In the genomic region with DNA sequence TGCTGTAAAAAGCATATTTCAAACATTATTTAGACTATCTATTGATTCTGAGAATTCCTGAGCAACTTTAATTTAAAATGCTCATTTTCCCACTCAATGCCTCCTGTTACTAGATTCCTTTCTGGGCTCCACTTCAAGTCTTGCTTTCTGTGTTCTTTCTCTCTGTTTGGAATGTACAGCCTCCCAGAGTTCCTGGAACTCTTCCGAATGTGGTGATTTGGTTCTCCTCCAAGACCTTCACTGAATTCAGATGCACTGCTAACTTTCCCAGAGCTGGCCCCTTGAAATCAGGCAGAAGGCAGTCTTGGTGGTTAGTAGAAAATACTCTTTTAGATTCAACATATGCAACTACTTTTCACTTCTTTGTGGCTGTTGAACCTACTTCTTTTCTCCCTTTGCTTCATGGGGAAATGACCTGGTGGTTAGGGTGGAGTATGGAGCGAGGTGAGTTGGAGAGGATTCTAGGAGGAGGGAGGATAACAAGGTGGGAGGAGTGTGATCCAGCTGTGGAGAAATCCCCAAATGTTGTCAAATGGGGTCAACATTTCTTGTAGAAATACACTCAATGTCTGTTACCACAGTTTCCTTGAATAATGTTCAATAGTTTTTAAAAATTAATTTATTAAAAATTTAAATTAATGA, we compare ENCODE assay signal across 11 cellular contexts. TPM values are rescaled to one million over a fixed set of nuclear protein-coding genes. Genes with fewer than 3 reads are reported as not detected.
DNase-seq lines count a peak whose midpoint lies in the region; ATAC-seq and TF ChIP-seq lines count a peak whose summit lies in the region.
"Had no signal": no experiment of that assay in that cellular context is flagged by ENCODE, and none has a peak within 500 bp of the region (broad histone marks: within the 10 kb centered on the region; RNA-seq: fewer than 3 reads in every experiment).

No MANE protein-coding gene starts in this region.

- H3K36me3 ChIP-seq in HCT116 (ENCODE audit: control insufficient read depth in 1 of 2, insufficient read depth in 2 of 2, low read length in 2 of 2) (no peaks in the 10 kb centered on the region), left lung (no peaks in the 10 kb centered on the region)

- H3K9me3 ChIP-seq in HCT116 (ENCODE audit: control insufficient read depth in 1 of 2, insufficient read depth in 1 of 2, low read depth in 1 of 2, low read length in 2 of 2): peaks cover 4 to 6% of the 10 kb centered on the region in 2 experiments; a peak in 1 of 4 replicates
- H3K9me3 ChIP-seq in left lung: peaks cover 0 to 8% of the 10 kb centered on the region in 2 donors

- H3K4me1 ChIP-seq in HCT116 (ENCODE audit: control insufficient read depth in 1 of 2, insufficient read depth in 2 of 2, low read length in 2 of 2) (peaks cover 4 to 11% of the 10 kb centered on the region in 2 experiments), left lung (no peaks in the 10 kb centered on the region)

- peak overlapping the region; percentile 13 for H2AFZ ChIP-seq in HCT116 (ENCODE audit: low read depth, low read length, poor library complexity, severe bottlenecking)

- H3K4me3 ChIP-seq in HCT116 (replicated peaks in 1 of 2; ENCODE audit: low read depth in 1 of 2, low read length in 2 of 2): no peak overlapping the region
- H3K4me3 ChIP-seq in cardiac fibroblast (replicated peaks in 1 of 2; ENCODE audit: low read depth in 2 of 2, low read length in 2 of 2): no peak overlapping the region
- H3K4me3 ChIP-seq in left lung: no peak overlapping the region

- H3K27ac ChIP-seq in HCT116 (ENCODE audit: low read depth, low read length) (no peak overlapping the region), left lung (peak overlapping the region in 1 of 2 donors; percentile 15)

- ATAC-seq in HCT116 (no peak), left lung (peak; percentile 69)
- ATAC-seq: activated naive CD4-positive, alpha-beta T cell treated with anti-CD3 and anti-CD28 coated beads, Interleukin-2, amount 50 U/mL, for 72 hours had no signal

- no peaks in the 10 kb centered on the region for H3K9me2 ChIP-seq in HCT116 (ENCODE audit: insufficient read depth)

- DNase-seq in HCT116 (ENCODE audit: low read depth, low spot score) (no peak), cardiac fibroblast (ENCODE audit: low read depth in 2 of 2) (peak; percentile 64 to 94), left lung (no peak), stromal cell of bone marrow (ENCODE audit: low read depth) (peak; percentile 75), DMS153 (lab: John Stamatoyannopoulos, UW) (no peak), erythroblast (lab: John Stamatoyannopoulos, UW) (no peak)
- no peak for DNase-seq in activated effector memory CD4-positive, alpha-beta T cell treated with Interleukin-2 at 50 U/mL for 16 hours
- no peak for DNase-seq in activated naive CD4-positive, alpha-beta T cell treated with Interleukin-2 at 50 U/mL for 16 hours
- DNase-seq: activated CD4-positive, alpha-beta T cell treated with anti-CD3 and anti-CD28 coated beads for 4 hours; NCI-H345 had no signal

- POLR2A ChIA-PET in HCT116 (lab: Charles Lee): no interaction called here

- H4K20me1 ChIP-seq in HCT116 (ENCODE audit: insufficient read depth): no peaks in the 10 kb centered on the region

- H3K4me2 ChIP-seq in HCT116 (ENCODE audit: low read length): no peak overlapping the region

- TF ChIP-seq RAD21 in HCT116 (IDR thresholded peaks at IDR 0.05; ENCODE audit: low read depth): no peak

- intact Hi-C loops in HCT116 (cut with micrococcal nuclease) (no loop called here), left lung (cut with DNase I) (no loop called here)

- TF ChIP-seq CTCF in HCT116 (IDR thresholded peaks at IDR 0.05 in 2 of 3, conservative IDR thresholded peaks at IDR 0.05 in 1 of 3; ENCODE audit: borderline replicate concordance in 1 of 3, insufficient read depth in 1 of 3, low read depth in 2 of 3, low read length in 2 of 3) (no peak), cardiac fibroblast (IDR thresholded peaks at IDR 0.05; ENCODE audit: low read depth, low read length) (no peak), left lung (IDR thresholded peaks at IDR 0.05) (no peak)

- no peaks in the 10 kb centered on the region for H3K27me3 ChIP-seq in HCT116 (ENCODE audit: insufficient read depth, low read length)
- H3K27me3 ChIP-seq in left lung: no peaks in the 10 kb centered on the region

- CTCF ChIA-PET in HCT116 (lab: Charles Lee): no interaction called here

- TF ChIP-seq POLR2A in HCT116 (IDR thresholded peaks at IDR 0.05; ENCODE audit: borderline replicate concordance, extremely low read depth, insufficient read depth, insufficient read length) (no peak), erythroblast (IDR thresholded peaks at IDR 0.05; ENCODE audit: low read length) (no peak)

- no peak overlapping the region for H3K9ac ChIP-seq in HCT116 (ENCODE audit: low read length)

- no TSS peak for BruUV-seq in HCT116 (replicated peaks; lab: Mats Ljungman, UMichigan)

- RAD21 ChIA-PET in HCT116 (lab: Charles Lee; ENCODE audit: low non-redundant PET in 1 of 2, low total read pairs in 2 of 2, uncharacterized antibody in 2 of 2, unreplicated experiment in 2 of 2): no interaction called here

- H3K79me2 ChIP-seq in HCT116 (ENCODE audit: insufficient read depth, low read length): no peaks in the 10 kb centered on the region

TF ChIP-seq in HCT116, 20 proteins besides CTCF, POLR2A, EP300 and RAD21:
- TF ChIP-seq SP1 (IDR thresholded peaks at IDR 0.05; ENCODE audit: low read depth) (no peak), ZNF274 (IDR thresholded peaks at IDR 0.05; ENCODE audit: low read depth, low read length) (no peak)
- TF ChIP-seq, protein P1, sequence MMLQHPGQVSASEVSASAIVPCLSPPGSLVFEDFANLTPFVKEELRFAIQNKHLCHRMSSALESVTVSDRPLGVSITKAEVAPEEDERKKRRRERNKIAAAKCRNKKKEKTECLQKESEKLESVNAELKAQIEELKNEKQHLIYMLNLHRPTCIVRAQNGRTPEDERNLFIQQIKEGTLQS (IDR thresholded peaks at IDR 0.05): no peak

RNA-seq across cellular contexts. Expression of a gene that starts 27.9 kb away (rescaled TPM):
- total RNA-seq in HCT116 (2021; ENCODE audit: unreplicated experiment) (4.0 TPM), left lung (10 to 100 TPM; 17.1 to 20.5 TPM)
- 0.22 and 0.39 TPM in 2 replicates for polyA plus RNA-seq in HCT116 (2012)

Comparison
In these comparisons a context has a peak if more than half of its experiments do, and no peak if none do; other contexts are left out.
1. DNase-seq: peak in cardiac fibroblast (2 of 2) and stromal cell of bone marrow (single experiment); none in HCT116 (single experiment), left lung (0 of 2), DMS153 (single experiment), erythroblast (0 of 2), activated effector memory CD4-positive, alpha-beta T cell treated with Interleukin-2 at 50 U/mL for 16 hours (single experiment) and activated naive CD4-positive, alpha-beta T cell treated with Interleukin-2 at 50 U/mL for 16 hours (single experiment).